ENCODE assay signal across 1 cellular context in genomic region chr20:3204124-3204794, GRCh38.
TF ChIP-seq lines count a peak whose summit lies in the region.

Gene DDRGK1, minus strand, starts transcription at chr20:3204682. Its CDS starts 55 bp downstream, at chr20:3204627.

TF ChIP-seq in HepG2, 621 proteins besides CTCF, POLR2A, EP300 and RAD21 (continued from another document and continues in another):
- TF ChIP-seq BATF2 (CRISPR knock-in tag; IDR thresholded peaks at IDR 0.05) (0 out of 2 replicates have a peak, but pooled peaks have one; percentile 13), CCAR2 (optimal IDR thresholded peaks at IDR 0.05; ENCODE audit: low read depth, low read length) (peak; percentile 39), AFF4 (CRISPR knock-in tag; IDR thresholded peaks at IDR 0.05) (peak; percentile 57; the same call in 1 of the 2 replicates), ZNF616 (CRISPR knock-in tag; IDR thresholded peaks at IDR 0.05; ENCODE audit: low read depth) (0 out of 2 replicates have a peak, but pooled peaks have one; percentile 90), RFX5 (IDR thresholded peaks at IDR 0.05; ENCODE audit: low read depth, low read length) (no peak), MXI1 (IDR thresholded peaks at IDR 0.05; ENCODE audit: borderline replicate concordance, low read depth, low read length) (peak; percentile 51; the same call in 1 of the 3 replicates), RXRA (CRISPR knock-in tag; IDR thresholded peaks at IDR 0.05) (peak; percentile 71), CENPBD1 (CRISPR knock-in tag; IDR thresholded peaks at IDR 0.05; ENCODE audit: borderline replicate concordance, low read depth) (peak; percentile 21; the same call in 1 of the 2 replicates), ZNF746 (CRISPR knock-in tag; IDR thresholded peaks at IDR 0.05) (peak; percentile 32; the same call in 1 of the 2 replicates), ZNF3 (CRISPR knock-in tag; IDR thresholded peaks at IDR 0.05) (0 out of 2 replicates have a peak, but pooled peaks have one; percentile 11), IKZF1 (IDR thresholded peaks at IDR 0.05) (no peak), ZNF577 (CRISPR knock-in tag; IDR thresholded peaks at IDR 0.05; ENCODE audit: borderline replicate concordance, low read depth) (no peak), SIN3B (IDR thresholded peaks at IDR 0.05; ENCODE audit: low read length) (no peak), BCL3 (CRISPR knock-in tag; IDR thresholded peaks at IDR 0.05) (peak; percentile 94), NCOA5 (CRISPR knock-in tag; IDR thresholded peaks at IDR 0.05) (0 out of 2 replicates have a peak, but pooled peaks have one; percentile 84), RBAK (CRISPR knock-in tag; IDR thresholded peaks at IDR 0.05) (no peak), CBX5 (CRISPR knock-in tag; IDR thresholded peaks at IDR 0.05; ENCODE audit: borderline replicate concordance) (no peak; the same call in 1 of the 2 replicates), ETS1 (CRISPR knock-in tag; IDR thresholded peaks at IDR 0.05) (no peak; the same call in none of the 2 replicates), CHD2 (IDR thresholded peaks at IDR 0.05; ENCODE audit: low read depth, low read length) (no peak), ATF1 (CRISPR knock-in tag; IDR thresholded peaks at IDR 0.05) (no peak), ZFAT (CRISPR knock-in tag; conservative IDR thresholded peaks at IDR 0.05) (peak; percentile 24; the same call in 1 of the 2 replicates), AHR (CRISPR knock-in tag; IDR thresholded peaks at IDR 0.05) (peak; percentile 89; the same call in 1 of the 2 replicates), NR2F6 (IDR thresholded peaks at IDR 0.05) (no peak), NR2F6 (CRISPR knock-in tag; IDR thresholded peaks at IDR 0.05) (peak; percentile 18), YY1 (IDR thresholded peaks at IDR 0.05; ENCODE audit: insufficient read depth, insufficient replicate concordance, low read depth, low read length) (peak; percentile 79), NFIC (IDR thresholded peaks at IDR 0.05; ENCODE audit: low read length) (no peak; the same call in 1 of the 2 replicates), ARID5B (CRISPR knock-in tag; IDR thresholded peaks at IDR 0.05) (peak; percentile 47), SMARCC2 (IDR thresholded peaks at IDR 0.05) (peak; percentile 50; the same call in 1 of the 2 replicates), HDAC1 (CRISPR knock-in tag; IDR thresholded peaks at IDR 0.05) (peak; percentile 67), YEATS2 (CRISPR knock-in tag; IDR thresholded peaks at IDR 0.05; ENCODE audit: borderline replicate concordance) (peak; percentile 83; the same call in 1 of the 2 replicates), MTF2 (CRISPR knock-in tag; IDR thresholded peaks at IDR 0.05; ENCODE audit: borderline replicate concordance) (peak; percentile 95), SOX6 (IDR thresholded peaks at IDR 0.05) (no peak), SOX6 (CRISPR knock-in tag; IDR thresholded peaks at IDR 0.05) (peak; percentile 73), SRSF1 (optimal IDR thresholded peaks at IDR 0.05; ENCODE audit: low read depth, low read length) (peak; percentile 86), ATRX (CRISPR knock-in tag; IDR thresholded peaks at IDR 0.05; ENCODE audit: borderline replicate concordance) (0 out of 2 replicates have a peak, but pooled peaks have one; percentile 28), ZNF670 (CRISPR knock-in tag; IDR thresholded peaks at IDR 0.05; ENCODE audit: borderline replicate concordance) (no peak), KLF16 (CRISPR knock-in tag; IDR thresholded peaks at IDR 0.05) (peak in 1 of 2 experiments; percentile 93; a peak in 2 of 4 replicates), ZNF205 (CRISPR knock-in tag; IDR thresholded peaks at IDR 0.05) (peak; percentile 94), GPBP1L1 (CRISPR knock-in tag; IDR thresholded peaks at IDR 0.05) (no peak), KLF15 (CRISPR knock-in tag; IDR thresholded peaks at IDR 0.05; ENCODE audit: borderline replicate concordance) (peak; percentile 96), NONO (IDR thresholded peaks at IDR 0.05) (no peak), NONO (CRISPR knock-in tag; conservative IDR thresholded peaks at IDR 0.05) (peak; percentile 56; the same call in 1 of the 2 replicates), SPEN (CRISPR knock-in tag; IDR thresholded peaks at IDR 0.05; ENCODE audit: low read depth) (peak; percentile 96), ZNF569 (CRISPR knock-in tag; IDR thresholded peaks at IDR 0.05; ENCODE audit: borderline replicate concordance) (peak; percentile 46; the same call in 1 of the 2 replicates), NFE2L2 (IDR thresholded peaks at IDR 0.05; ENCODE audit: low read length) (no peak), ZSCAN22 (CRISPR knock-in tag; IDR thresholded peaks at IDR 0.05) (no peak), ZBTB1 (CRISPR knock-in tag; IDR thresholded peaks at IDR 0.05; ENCODE audit: borderline replicate concordance) (no peak; the same call in 1 of the 2 replicates), ADNP (CRISPR knock-in tag; IDR thresholded peaks at IDR 0.05) (no peak), ZNF83 (CRISPR knock-in tag; IDR thresholded peaks at IDR 0.05; ENCODE audit: borderline replicate concordance) (peak; percentile 82; the same call in 1 of the 2 replicates), HOXA5 (CRISPR knock-in tag; IDR thresholded peaks at IDR 0.05) (peak; percentile 95)
